In the genomic region with DNA sequence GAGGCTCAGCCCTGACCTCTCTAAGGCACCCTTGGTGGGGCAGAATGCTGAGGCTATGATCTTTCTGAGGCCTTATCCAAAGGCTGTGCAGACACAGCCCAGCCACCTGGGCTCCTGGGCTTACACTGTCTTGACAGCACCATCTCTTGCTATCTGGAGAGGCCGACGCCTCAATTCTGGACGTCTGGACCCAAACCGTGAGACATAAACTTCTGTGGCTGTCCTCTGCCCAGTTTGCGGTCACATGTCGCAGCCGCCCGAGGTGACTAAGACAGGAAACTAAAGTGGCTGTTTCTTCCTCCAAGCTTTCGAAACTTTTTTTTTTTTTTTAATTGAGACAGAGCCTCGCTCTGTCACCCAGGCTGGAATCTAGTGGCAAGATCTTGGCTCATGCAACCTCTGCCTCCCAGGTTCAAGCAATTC, we compare ENCODE assay signal across 1 cellular context.
TF ChIP-seq lines count a peak whose summit lies in the region.

No MANE protein-coding gene starts in this region.

TF ChIP-seq in H1, 55 proteins besides CTCF, POLR2A, EP300 and RAD21 (continued from another document):
- TF ChIP-seq CEBPB (IDR thresholded peaks at IDR 0.05; ENCODE audit: low read depth, low read length) (no peak), MAFK (IDR thresholded peaks at IDR 0.05; ENCODE audit: low read depth, low read length) (no peak), ZNF274 (IDR thresholded peaks at IDR 0.05; ENCODE audit: borderline replicate concordance, extremely low read depth, low read length) (no peak), CHD1 (IDR thresholded peaks at IDR 0.05; ENCODE audit: low read depth, low read length) (no peak)
